Comparison of ENCODE assay signal across 23 cellular contexts in genomic region chr3:127611251-127611650, GRCh38.
"Had no signal": no experiment of that assay in that cellular context is flagged by ENCODE, and none has a peak within 500 bp of the region (broad histone marks: within the 10 kb centered on the region; RNA-seq: fewer than 3 reads in every experiment).

No MANE protein-coding gene starts in this region.

- H3K36me3 ChIP-seq: neural progenitor cell, prostate gland had no signal

- FAIRE-seq: keratinocyte had no signal

- H3K4me1 ChIP-seq: lower lobe of right lung, parathyroid adenoma, tibial nerve, vagina had no signal

- H3K4me2 ChIP-seq: neural progenitor cell had no signal

- H3K27me3 ChIP-seq: left lung, neural progenitor cell, neutrophil, tibial nerve, vagina had no signal

- DNase-seq: hippocampal formation; left colon; lower lobe of right lung; mesendoderm; naive B cell; natural killer cell; nephron progenitor cell; occipital lobe; retina; right cardiac atrium; stimulated activated CD4-positive, alpha-beta T cell treated with anti-CD3 and anti-CD28 coated beads, Interleukin-4, amount 100 ng/mL, for 24 hours; stimulated activated naive CD4-positive, alpha-beta T cell had no signal

- H3K9ac ChIP-seq: neural progenitor cell, parathyroid adenoma had no signal

- H3K4me3 ChIP-seq: left lung, lower lobe of right lung, neural progenitor cell, prostate gland, skin epidermis, tibial nerve, vagina had no signal

- H3K79me2 ChIP-seq: parathyroid adenoma had no signal

- ATAC-seq: left colon; left lung; lower lobe of right lung; natural killer cell; right cardiac atrium; sciatic nerve; stimulated activated effector memory CD8-positive, alpha-beta T cell treated with anti-CD3 and anti-CD28 coated beads, Interleukin-12 subunit alpha, Interleukin-12 subunit beta, amount 100 ng/mL, for 72 hours had no signal

- H2AFZ ChIP-seq: neural progenitor cell, parathyroid adenoma had no signal

- H3K27ac ChIP-seq: left lung, lower lobe of right lung, neural progenitor cell, neutrophil, parathyroid adenoma, prostate gland, skin epidermis, tibial nerve, vagina had no signal

- H3K9me3 ChIP-seq: left lung, lower lobe of right lung, neutrophil, prostate gland, tibial nerve, vagina had no signal
